In the genomic region with DNA sequence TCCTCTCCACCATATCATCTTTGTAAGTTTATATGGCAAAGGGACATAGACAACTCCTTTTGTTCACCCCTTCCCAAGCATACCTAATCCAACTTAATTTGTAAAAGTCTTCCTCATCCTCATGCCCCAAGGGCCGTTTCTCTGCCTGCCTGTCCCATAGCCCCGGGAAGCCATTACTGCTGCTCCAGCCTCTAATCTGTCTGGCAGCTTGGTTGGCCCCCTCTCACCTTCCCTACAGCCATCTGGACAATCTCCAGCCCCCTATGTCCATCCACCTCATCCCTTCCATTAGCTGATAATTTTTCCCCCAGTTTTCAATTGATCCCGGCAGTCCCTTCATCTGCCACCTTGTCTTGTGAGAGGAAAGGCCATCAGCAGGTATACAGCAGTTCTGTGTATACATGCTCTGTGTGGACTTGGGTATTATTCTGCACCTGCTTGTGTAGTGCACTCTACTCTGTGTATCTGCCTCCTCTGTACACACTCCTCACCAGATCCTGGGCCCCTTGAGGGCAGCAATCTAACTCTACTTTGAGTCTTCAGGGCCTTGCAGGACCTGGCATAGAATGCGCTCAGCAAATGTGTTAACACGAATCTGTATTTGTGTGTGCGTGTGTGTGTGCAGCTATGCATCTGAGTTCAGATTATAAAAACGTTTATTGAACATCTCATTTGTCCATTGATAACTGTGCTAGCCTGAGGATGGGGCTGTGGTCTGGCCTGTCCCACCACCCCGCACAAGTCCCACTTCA, we compare ENCODE assay signal across 8 cellular contexts. TPM values are rescaled to one million over a fixed set of nuclear protein-coding genes. Genes with fewer than 3 reads are reported as not detected.
A peak's percentile ranks its signal among the peaks of the same experiment; 100 is the strongest.
DNase-seq lines count a peak whose midpoint lies in the region; ATAC-seq, FAIRE-seq and TF ChIP-seq lines count a peak whose summit lies in the region.

No MANE protein-coding gene starts in this region.

- H3K9me3 ChIP-seq in WERI-Rb-1 (ENCODE audit: severe bottlenecking) (no peaks in the 10 kb centered on the region), small intestine (ENCODE audit: control insufficient read depth, low read depth) (no peaks in the 10 kb centered on the region)

- H3K4me1 ChIP-seq in small intestine (ENCODE audit: control insufficient read depth in 2 of 2, insufficient read depth in 1 of 2, low read depth in 1 of 2, low read length in 1 of 2), result peaks cover 9 to 13% of the 10 kb centered on the region in 2 donors

- peak; percentile 56 for DNase-seq in COLO668 (lab: John Stamatoyannopoulos, UW; ENCODE audit: unreplicated experiment)
- peak; percentile 90 for DNase-seq in KG1 (lab: John Stamatoyannopoulos, UW)
- peak; percentile 90 for DNase-seq in WERI-Rb-1
- peak; percentile 23 for DNase-seq in glomerular visceral epithelial cell (ENCODE audit: extremely low spot score)
- peak; percentile 41 for DNase-seq in small intestine
- no peak for DNase-seq in occipital lobe (lab: John Stamatoyannopoulos, UW)
- no peak for DNase-seq in cortex of kidney (lab: John Stamatoyannopoulos, UW)

- WGBS in small intestine, 3 donors, result 33 to 35% (median 33%) methylated on average over 8 of the region's 8 CpGs

- no peak for ATAC-seq in GM18909 (IDR thresholded peaks at IDR 0.05; ENCODE audit: poor library complexity, unreplicated experiment)

- peaks cover 2% of the 10 kb centered on the region; the same call in 1 of the 2 replicates for H3K36me3 ChIP-seq in WERI-Rb-1
- H3K36me3 ChIP-seq in small intestine (ENCODE audit: control insufficient read depth in 2 of 2, insufficient read depth in 2 of 2, low read length in 2 of 2), result no peaks in the 10 kb centered on the region

- H3K4me3 ChIP-seq in WERI-Rb-1 (ENCODE audit: low read depth, low read length) (peak overlapping the region; percentile 46), small intestine (ENCODE audit: low read depth in 1 of 2, low read length in 2 of 2) (peak overlapping the region in 1 of 2 donors; percentile 44)

- H3K27ac ChIP-seq in WERI-Rb-1 (peak overlapping the region; percentile 96), small intestine (ENCODE audit: low read depth in 1 of 2, low read length in 1 of 2) (peak overlapping the region; percentile 99)

- H3K27me3 ChIP-seq in WERI-Rb-1 (ENCODE audit: insufficient read depth, low read depth, severe bottlenecking) (no peaks in the 10 kb centered on the region), small intestine (ENCODE audit: control insufficient read depth in 2 of 2, insufficient read depth in 2 of 2, low read length in 2 of 2) (no peaks in the 10 kb centered on the region)

- no peak for TF ChIP-seq CTCF in WERI-Rb-1 (IDR thresholded peaks at IDR 0.05; ENCODE audit: low read depth, low read length)

- no peak for FAIRE-seq in small intestine (lab: Jason Lieb, UNC)

RNA-seq across cellular contexts. Expression of gene MEF2D, which starts 3.7 kb away (rescaled TPM):
- 10 to 100 TPM in 1 of 3 donors, 1 to 10 TPM in 2; 5.8 to 16.8 (median 9.2) TPM for polyA plus RNA-seq in small intestine
- total RNA-seq in occipital lobe, result 3.7 TPM

Comparison
In these comparisons a context has a peak if more than half of its experiments do, and no peak if none do; other contexts are left out.
1. DNase-seq: peak in COLO668 (single experiment), KG1 (single experiment), WERI-Rb-1 (single experiment), glomerular visceral epithelial cell (single experiment) and small intestine (single experiment); none in occipital lobe (single experiment) and cortex of kidney (single experiment).